8 cellular contexts compared by ENCODE assay signal in the genomic region with DNA sequence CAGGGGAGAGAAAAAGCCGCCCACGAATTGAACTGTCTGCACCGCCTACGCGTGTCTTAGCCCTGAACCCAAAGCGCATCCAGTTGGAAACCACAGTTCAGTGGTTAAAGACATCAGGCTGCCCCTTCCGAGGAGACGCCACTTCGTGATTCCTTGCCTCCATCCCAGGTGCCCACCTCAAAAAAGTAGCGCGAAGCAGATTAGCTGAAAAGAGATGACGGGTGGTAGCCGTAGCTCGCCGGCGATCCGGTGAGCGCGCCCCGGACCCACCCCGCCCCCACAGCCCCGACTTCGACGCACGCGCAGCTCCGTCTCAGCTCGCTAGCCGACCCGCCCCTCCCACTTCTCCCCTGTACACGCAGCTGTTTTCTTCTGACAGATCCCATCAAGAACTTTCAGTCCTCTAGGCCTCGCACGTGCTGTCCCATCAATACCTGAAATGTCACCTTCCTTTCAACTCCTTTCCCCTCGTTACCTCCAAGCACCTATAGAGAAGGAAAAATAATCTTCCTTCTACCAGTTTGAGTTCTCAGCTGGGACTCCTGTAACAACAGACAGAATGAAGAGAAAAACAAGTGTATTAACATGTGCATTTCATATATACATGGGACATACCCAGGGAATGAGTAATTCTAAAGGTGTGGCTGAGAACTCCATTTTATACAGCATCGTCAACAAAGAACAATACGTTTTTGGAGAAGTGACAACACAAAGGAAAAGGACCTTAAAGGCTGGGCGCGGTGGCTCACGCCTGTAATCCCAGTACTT. TPM values are rescaled to one million over a fixed set of nuclear protein-coding genes. Genes with fewer than 3 reads are reported as not detected.
DNase-seq lines count a peak whose midpoint lies in the region; ATAC-seq, FAIRE-seq and TF ChIP-seq lines count a peak whose summit lies in the region.

No MANE protein-coding gene starts in this region.

- H4K8ac ChIP-seq in neuronal stem cell (ENCODE audit: low read depth, low read length) = no peak overlapping the region

- DNase-seq in DMS79 (lab: John Stamatoyannopoulos, UW) = peak; percentile 68
- no peak for DNase-seq in LNCaP clone FGC (ENCODE audit: low read depth)
- DNase-seq in SHP77 treated with DMSO at 0.1 percent for 48 hours (lab: John Stamatoyannopoulos, UW) = peak; percentile 30
- peak; percentile 44 to 72 (median 56) for DNase-seq in activated naive CD4-positive, alpha-beta T cell (lab: John Stamatoyannopoulos, UW)
- peak; percentile 67 to 77 for DNase-seq in frontal cortex (ENCODE audit: low spot score in 2 of 2)
- peak; percentile 74 for DNase-seq in neuronal stem cell (ENCODE audit: low spot score)
- peak; percentile 49 for DNase-seq in stromal cell of bone marrow (ENCODE audit: low read depth)

- H2BK120ac ChIP-seq in neuronal stem cell (ENCODE audit: low read depth, low read length) = no peak overlapping the region

- H3K4me1 ChIP-seq in neuronal stem cell (ENCODE audit: control insufficient read depth in 2 of 2, insufficient read depth in 1 of 2, low read depth in 1 of 2, low read length in 2 of 2) = peaks cover 0 to 2% of the 10 kb centered on the region in 2 donors

- no peaks in the 10 kb centered on the region for H3K36me3 ChIP-seq in neuronal stem cell (replicated peaks in 1 of 2; ENCODE audit: control insufficient read depth in 2 of 2, insufficient read depth in 2 of 2, low read length in 2 of 2)

- peak overlapping the region; percentile 73 for H3K4me2 ChIP-seq in neuronal stem cell (ENCODE audit: insufficient read depth, low read length, poor library complexity, severe bottlenecking)

- H4K91ac ChIP-seq in neuronal stem cell (ENCODE audit: low read depth, low read length, poor library complexity) = no peak overlapping the region

- peak overlapping the region; percentile 58 for H3K27ac ChIP-seq in neuronal stem cell (replicated peaks; ENCODE audit: low read length)

- no peaks in the 10 kb centered on the region for H3K79me1 ChIP-seq in neuronal stem cell (ENCODE audit: low read depth, low read length)

- H3K9me3 ChIP-seq in neuronal stem cell (replicated peaks in 1 of 2; ENCODE audit: control insufficient read depth in 2 of 2, insufficient read depth in 1 of 2, low read depth in 1 of 2, low read length in 2 of 2) = no peaks in the 10 kb centered on the region

- no peak overlapping the region for H2BK12ac ChIP-seq in neuronal stem cell (ENCODE audit: low read length)

- H3K9ac ChIP-seq in neuronal stem cell (ENCODE audit: low read depth, low read length, poor library complexity) = peak overlapping the region; percentile 26

- H3K4ac ChIP-seq in neuronal stem cell (ENCODE audit: low read length) = no peak overlapping the region

- H2AFZ ChIP-seq in neuronal stem cell (ENCODE audit: low read length) = peak overlapping the region; percentile 94

- no peaks in the 10 kb centered on the region for H3K27me3 ChIP-seq in neuronal stem cell (ENCODE audit: control insufficient read depth in 3 of 3, insufficient read depth in 3 of 3, low read depth in 1 of 3, low read length in 3 of 3)

- peak overlapping the region; percentile 94 for H3K18ac ChIP-seq in neuronal stem cell (ENCODE audit: low read length)

- no peak overlapping the region for H2BK15ac ChIP-seq in neuronal stem cell (ENCODE audit: low read length)

- ATAC-seq in GM21825 (IDR thresholded peaks at IDR 0.05; ENCODE audit: unreplicated experiment) = peak; percentile 37

- TF ChIP-seq CTCF in LNCaP clone FGC (IDR thresholded peaks at IDR 0.05; ENCODE audit: control insufficient read depth, extremely low read depth, insufficient read depth) = no peak

- no peak overlapping the region for H3K14ac ChIP-seq in neuronal stem cell (ENCODE audit: low read length)

- no peak overlapping the region for H3K23ac ChIP-seq in neuronal stem cell (ENCODE audit: low read depth, low read length, poor library complexity)

- no peak overlapping the region for H2AK5ac ChIP-seq in neuronal stem cell (ENCODE audit: low read depth, low read length)

- peak overlapping the region; percentile 73 for H3K4me3 ChIP-seq in LNCaP clone FGC (ENCODE audit: low read depth, low read length)
- H3K4me3 ChIP-seq in neuronal stem cell (ENCODE audit: low read length in 2 of 2) = peak overlapping the region; percentile 87 to 96

- WGBS in neuronal stem cell (ENCODE audit: extremely low coverage in 2 of 2, insufficient read length in 2 of 2, insufficient replicate concordance in 1 of 2), 2 donors = no CpG with 5 or more reads among the region's 39 CpGs

- FAIRE-seq in frontal cortex (lab: Jason Lieb, UNC) = no peak

- no peak overlapping the region for H2BK5ac ChIP-seq in neuronal stem cell (ENCODE audit: low read length)

RNA-seq across cellular contexts. Expression of gene OR4D9, which starts 49.5 kb away (rescaled TPM):
- total RNA-seq in frontal cortex = not detected
- polyA plus RNA-seq in neuronal stem cell (2013, experiment 1 of 2) = not detected
- not detected for polyA plus RNA-seq in neuronal stem cell (2013, experiment 2 of 2)

RNA-seq across cellular contexts. Expression of gene OSBP, which starts 54.7 kb away (rescaled TPM):
- total RNA-seq in frontal cortex = 33.8 TPM
- polyA plus RNA-seq in neuronal stem cell (2013, experiment 1 of 2) = 13.6 TPM
- 13.8 TPM for polyA plus RNA-seq in neuronal stem cell (2013, experiment 2 of 2)

RNA-seq across cellular contexts. Expression of gene OR4D11, which starts 57.5 kb away (rescaled TPM):
- total RNA-seq in frontal cortex = not detected
- not detected for polyA plus RNA-seq in neuronal stem cell (2013, experiment 1 of 2)
- polyA plus RNA-seq in neuronal stem cell (2013, experiment 2 of 2) = not detected
